ENCODE assay signal across 8 cellular contexts in genomic region chr16:25126820-25127232, GRCh38. TPM values are rescaled to one million over a fixed set of nuclear protein-coding genes. Genes with fewer than 3 reads are reported as not detected.
DNase-seq lines count a peak whose midpoint lies in the region; ATAC-seq and TF ChIP-seq lines count a peak whose summit lies in the region.

No MANE protein-coding gene starts in this region.

- peaks cover 31% of the 10 kb centered on the region for H3K36me3 Mint-ChIP-seq in central memory CD8-positive, alpha-beta T cell (ENCODE audit: insufficient read depth)

- no peak overlapping the region for H3K4me3 Mint-ChIP-seq in central memory CD8-positive, alpha-beta T cell

- no peaks in the 10 kb centered on the region for H3K9me3 Mint-ChIP-seq in central memory CD8-positive, alpha-beta T cell

- peak overlapping the region; percentile 58 for H3K27ac Mint-ChIP-seq in central memory CD8-positive, alpha-beta T cell (ENCODE audit: low read depth)

- no peaks in the 10 kb centered on the region for H3K27me3 Mint-ChIP-seq in central memory CD8-positive, alpha-beta T cell

- H4K20me1 ChIP-seq in SK-N-SH (ENCODE audit: insufficient read depth), result peaks cover 10% of the 10 kb centered on the region; the same call in 1 of the 2 replicates

- CTCF ChIA-PET in HEK293 (lab: Yijun Ruan, JAX) (interaction anchor here (0.6 to 2.0 kb wide), 7 partner anchors 11 to 162 kb away, joined by 3 to 14 read pairs (median 3); no protein-coding TSS in a partner anchor), SK-N-SH (lab: Yijun Ruan, JAX) (interaction anchor here (0.8 to 1.1 kb wide), 3 partner anchors 12 to 99 kb away, joined by 3 to 6 read pairs (median 4); no protein-coding TSS in a partner anchor)

- peak; percentile 56 for ATAC-seq in central memory CD8-positive, alpha-beta T cell (replicated peaks; ENCODE audit: extremely low read depth, poor library complexity, severe bottlenecking)
- no peak for ATAC-seq in GM19035 (IDR thresholded peaks at IDR 0.05; ENCODE audit: unreplicated experiment)

- no peak for TF ChIP-seq EP300 in SK-N-SH (IDR thresholded peaks at IDR 0.05; ENCODE audit: borderline replicate concordance in 1 of 2, low read depth in 1 of 2, low read length in 1 of 2)

- DNase-seq in CD1c-positive myeloid dendritic cell (ENCODE audit: extremely low spot score) (peak; percentile 66), SK-N-SH (no peak), middle frontal gyrus (ENCODE audit: extremely low spot score, low spot score) (peak; percentile 55), NCI-H187 treated with DMSO at 0.1 percent for 48 hours (lab: John Stamatoyannopoulos, UW) (no peak), ecto neural progenitor cell (ENCODE audit: low spot score) (no peak)
- DNase-seq in central memory CD8-positive, alpha-beta T cell (ENCODE audit: low spot score in 2 of 2), result no peak

- H3K27ac ChIP-seq in HEK293 (ENCODE audit: extremely low read depth, low read depth, low read length) (no peak overlapping the region), SK-N-SH (ENCODE audit: low read depth in 2 of 2, low read length in 1 of 2) (peak overlapping the region in 1 of 2 experiments; percentile 48; a peak in 2 of 4 replicates)

- H3K79me2 ChIP-seq in SK-N-SH (ENCODE audit: insufficient read depth), result peaks cover 27% of the 10 kb centered on the region

- no peaks in the 10 kb centered on the region for H3K9me2 ChIP-seq in SK-N-SH

- no peaks in the 10 kb centered on the region for H3K27me3 ChIP-seq in SK-N-SH (ENCODE audit: insufficient read depth)

- H3K4me1 ChIP-seq in HEK293 (ENCODE audit: control insufficient read depth, insufficient read depth, low read length), result no peaks in the 10 kb centered on the region
- H3K4me1 ChIP-seq in SK-N-SH (ENCODE audit: control insufficient read depth in 1 of 2, insufficient read depth in 2 of 2, low read depth in 1 of 2, low read length in 1 of 2), result 0 out of 4 replicates have a peak, but pooled peaks cover 0 to 5% of the 10 kb centered on the region in 2 experiments

- POLR2A ChIA-PET in HEK293 (lab: Yijun Ruan, JAX), result interaction anchor here (1.2 kb wide), 1 partner anchor 15 kb away, joined by 3 read pairs; the partner anchor contains the start of gene LCMT1
- POLR2A ChIA-PET in SK-N-SH (lab: Yijun Ruan, JAX), result no interaction called here

- no peak overlapping the region for H2AFZ ChIP-seq in SK-N-SH (ENCODE audit: low read depth)

- H3K9me3 ChIP-seq in HEK293 (ENCODE audit: control insufficient read depth, insufficient read depth, low read depth, low read length), result no peaks in the 10 kb centered on the region
- no peaks in the 10 kb centered on the region for H3K9me3 ChIP-seq in SK-N-SH

- H3F3A ChIP-seq in SK-N-SH (replicated peaks; ENCODE audit: insufficient read depth), result peaks cover 4% of the 10 kb centered on the region

- peak; percentile 69 for TF ChIP-seq RAD21 in SK-N-SH (IDR thresholded peaks at IDR 0.05; ENCODE audit: low read length)

- 40% methylated on average over 4 of the region's 4 CpGs for WGBS in SK-N-SH (ENCODE audit: low lambda C conversion rate)

- H3K9ac ChIP-seq in SK-N-SH, result 0 out of 2 replicates have a peak overlapping the region, but pooled peaks have one; percentile 4

- H3K4me1 Mint-ChIP-seq in central memory CD8-positive, alpha-beta T cell, result peaks cover 36% of the 10 kb centered on the region

- H3K4me3 ChIP-seq in HEK293 (ENCODE audit: low read depth, low read length), result no peak overlapping the region
- H3K4me3 ChIP-seq in SK-N-SH (ENCODE audit: low read depth in 2 of 2, low read length in 1 of 2), result no peak overlapping the region

- peaks cover 0 to 29% of the 10 kb centered on the region in 2 experiments; a peak in 2 of 3 replicates for H3K36me3 ChIP-seq in HEK293 (ENCODE audit: control insufficient read depth in 2 of 2, insufficient read depth in 1 of 2, low read length in 2 of 2)
- peaks cover 5 to 9% of the 10 kb centered on the region in 2 experiments for H3K36me3 ChIP-seq in SK-N-SH (replicated peaks in 1 of 2; ENCODE audit: control insufficient read depth in 1 of 2, insufficient read depth in 2 of 2, low read length in 1 of 2)

- no peak overlapping the region for H3K4me2 ChIP-seq in SK-N-SH

- TF ChIP-seq CTCF in HEK293 (tag by site-specific recombination; IDR thresholded peaks at IDR 0.05) (peak; percentile 42), SK-N-SH (IDR thresholded peaks at IDR 0.05) (peak; percentile 82)

TF ChIP-seq in HEK293, 187 proteins besides CTCF, POLR2A, EP300 and RAD21 (continues in another document):
- TF ChIP-seq EGR2 (tag by site-specific recombination; IDR thresholded peaks at IDR 0.05; ENCODE audit: low read depth) (no peak; the same call in 1 of the 2 replicates), KLF10 (tag by site-specific recombination; IDR thresholded peaks at IDR 0.05) (peak; percentile 61), ZBTB21 (tag by site-specific recombination; IDR thresholded peaks at IDR 0.05) (no peak), ZNF510 (tag by site-specific recombination; IDR thresholded peaks at IDR 0.05; ENCODE audit: insufficient replicate concordance) (no peak), ZFHX2 (tag by site-specific recombination; conservative IDR thresholded peaks at IDR 0.05) (peak; percentile 18; the same call in 1 of the 2 replicates), ZNF707 (tag by site-specific recombination; IDR thresholded peaks at IDR 0.05) (no peak), ZNF423 (tag by site-specific recombination; IDR thresholded peaks at IDR 0.05) (no peak), ZBTB17 (tag by site-specific recombination; IDR thresholded peaks at IDR 0.05) (0 out of 2 replicates have a peak, but pooled peaks have one; percentile 45), ZEB2 (tag by site-specific recombination; IDR thresholded peaks at IDR 0.05) (0 out of 2 replicates have a peak, but pooled peaks have one; percentile 16)
- TF ChIP-seq, protein P1, sequence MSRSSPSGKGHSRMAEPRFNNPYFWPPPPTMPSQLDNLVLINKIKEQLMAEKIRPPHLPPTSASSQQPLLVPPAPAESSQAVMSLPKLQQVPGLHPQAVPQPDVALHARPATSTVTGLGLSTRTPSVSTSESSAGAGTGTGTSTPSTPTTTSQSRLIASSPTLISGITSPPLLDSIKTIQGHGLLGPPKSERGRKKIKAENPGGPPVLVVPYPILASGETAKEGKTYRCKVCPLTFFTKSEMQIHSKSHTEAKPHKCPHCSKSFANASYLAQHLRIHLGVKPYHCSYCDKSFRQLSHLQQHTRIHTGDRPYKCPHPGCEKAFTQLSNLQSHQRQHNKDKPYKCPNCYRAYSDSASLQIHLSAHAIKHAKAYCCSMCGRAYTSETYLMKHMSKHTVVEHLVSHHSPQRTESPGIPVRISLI (tag by site-specific recombination; IDR thresholded peaks at IDR 0.05), result no peak

TF ChIP-seq in SK-N-SH, 30 proteins besides CTCF, POLR2A, EP300 and RAD21:
- TF ChIP-seq FOSL2 (IDR thresholded peaks at IDR 0.05; ENCODE audit: borderline replicate concordance, low read depth) (peak; percentile 45; the same call in 1 of the 2 replicates), TCF12 (IDR thresholded peaks at IDR 0.05) (0 out of 2 replicates have a peak, but pooled peaks have one; percentile 15), RXRA (IDR thresholded peaks at IDR 0.05; ENCODE audit: borderline replicate concordance, low read depth) (no peak), USF1 (IDR thresholded peaks at IDR 0.05; ENCODE audit: borderline replicate concordance, low read depth) (no peak), NFIC (IDR thresholded peaks at IDR 0.05; ENCODE audit: borderline replicate concordance) (no peak), SMC3 (IDR thresholded peaks at IDR 0.05; ENCODE audit: low read depth, low read length) (peak; percentile 58)
- TF ChIP-seq, protein P2, sequence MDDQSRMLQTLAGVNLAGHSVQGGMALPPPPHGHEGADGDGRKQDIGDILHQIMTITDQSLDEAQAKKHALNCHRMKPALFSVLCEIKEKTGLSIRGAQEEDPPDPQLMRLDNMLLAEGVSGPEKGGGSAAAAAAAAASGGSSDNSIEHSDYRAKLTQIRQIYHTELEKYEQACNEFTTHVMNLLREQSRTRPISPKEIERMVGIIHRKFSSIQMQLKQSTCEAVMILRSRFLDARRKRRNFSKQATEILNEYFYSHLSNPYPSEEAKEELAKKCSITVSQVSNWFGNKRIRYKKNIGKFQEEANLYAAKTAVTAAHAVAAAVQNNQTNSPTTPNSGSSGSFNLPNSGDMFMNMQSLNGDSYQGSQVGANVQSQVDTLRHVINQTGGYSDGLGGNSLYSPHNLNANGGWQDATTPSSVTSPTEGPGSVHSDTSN (IDR thresholded peaks at IDR 0.05), result peak; percentile 76

RNA-seq across cellular contexts. Expression of gene LCMT1, which starts 15.3 kb away (rescaled TPM):
- 27.7 and 29.8 TPM in 2 replicates for polyA plus RNA-seq in SK-N-SH (2012; rRNA removed)
- polyA plus RNA-seq in SK-N-SH (2012; cell fraction: cytosol; rRNA removed), result 37.0 and 42.2 TPM in 2 replicates
- 24.5 and 24.9 TPM in 2 replicates for polyA plus RNA-seq in SK-N-SH (2012; cell fraction: nucleus; rRNA removed)

Comparison
In these comparisons a context has a peak if more than half of its experiments do, and no peak if none do; other contexts are left out.
1. DNase-seq: peak in CD1c-positive myeloid dendritic cell (single experiment) and middle frontal gyrus (single experiment); none in SK-N-SH (single experiment), central memory CD8-positive, alpha-beta T cell (0 of 2), NCI-H187 treated with DMSO at 0.1 percent for 48 hours (single experiment) and ecto neural progenitor cell (single experiment).